ENCODE assay signal across 8 cellular contexts in genomic region chr6:45421700-45422540, GRCh38. TPM values are rescaled to one million over a fixed set of nuclear protein-coding genes. Genes with fewer than 3 reads are reported as not detected.
DNase-seq lines count a peak whose midpoint lies in the region; FAIRE-seq lines count a peak whose summit lies in the region.

No MANE protein-coding gene starts in this region.

- DNase-seq in NCI-H1417 (lab: John Stamatoyannopoulos, UW) (peak; percentile 48 to 82 (median 71)), NCI-H1417 treated with DMSO at 0.1 percent for 48 hours (lab: John Stamatoyannopoulos, UW) (no peak), NCI-H345 (lab: John Stamatoyannopoulos, UW) (peak; percentile 62), lung microvascular endothelial cell (ENCODE audit: low read depth in 2 of 2) (peak; percentile 18 to 42), urothelium cell line (ENCODE audit: low spot score) (no peak)
- DNase-seq in activated CD4-positive, alpha-beta T cell treated with anti-CD3 and anti-CD28 coated beads, Interleukin-2, amount 50 U/mL, for 48 hours: peak; percentile 68 to 73
- DNase-seq in effector CD8-positive, alpha-beta T cell (lab: John Stamatoyannopoulos, UW): peak; percentile 13
- peak; percentile 37 to 47 (median 41) for DNase-seq in stimulated activated CD4-positive, alpha-beta T cell treated with anti-CD3 and anti-CD28 coated beads, TNF-alpha, amount 100 ng/mL, for 48 hours (ENCODE audit: low read depth in 3 of 3)

- FAIRE-seq in urothelium cell line (lab: Jason Lieb, UNC): no peak

RNA-seq across cellular contexts. Expression of gene SUPT3H, which starts 44.2 kb away (rescaled TPM):
- total RNA-seq in lung microvascular endothelial cell: 2.4 and 2.8 TPM in 2 replicates

Comparison
In these comparisons a context has a peak if more than half of its experiments do, and no peak if none do; other contexts are left out.
1. DNase-seq: peak in NCI-H1417 (3 of 3), NCI-H345 (single experiment), activated CD4-positive, alpha-beta T cell treated with anti-CD3 and anti-CD28 coated beads, Interleukin-2, amount 50 U/mL, for 48 hours (2 of 2), effector CD8-positive, alpha-beta T cell (single experiment), lung microvascular endothelial cell (2 of 2) and stimulated activated CD4-positive, alpha-beta T cell treated with anti-CD3 and anti-CD28 coated beads, TNF-alpha, amount 100 ng/mL, for 48 hours (3 of 3); none in NCI-H1417 treated with DMSO at 0.1 percent for 48 hours (single experiment) and urothelium cell line (single experiment).